ENCODE assay signal across 8 cellular contexts in the genomic region with DNA sequence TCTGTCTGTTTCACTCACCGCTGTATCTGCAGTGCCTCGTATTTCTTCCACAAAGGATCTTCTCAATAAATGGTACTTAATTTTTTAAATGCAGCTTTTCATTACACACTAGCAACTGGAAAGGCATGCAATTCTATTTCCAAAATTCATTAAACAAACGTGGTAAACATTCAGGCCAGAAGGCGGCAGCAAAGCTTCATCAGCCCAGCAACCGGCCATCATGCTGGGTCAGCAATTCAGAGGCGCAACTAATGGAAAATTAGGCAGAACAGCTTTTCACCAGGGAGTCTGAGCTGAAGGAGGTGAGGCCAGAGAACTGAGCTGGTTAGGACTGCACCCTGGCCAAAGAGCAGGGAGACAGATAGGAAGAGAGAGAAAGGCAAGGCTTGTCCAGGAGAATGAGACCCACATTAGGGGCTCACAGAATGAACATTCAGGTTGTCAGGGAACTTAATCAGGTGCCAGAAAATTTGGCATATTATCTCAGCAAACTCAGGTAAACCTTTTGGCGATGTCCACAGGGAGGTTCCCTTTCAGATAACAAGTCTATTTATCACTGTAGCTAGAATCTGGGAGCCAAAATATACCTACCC. TPM values are rescaled to one million over a fixed set of nuclear protein-coding genes. Genes with fewer than 3 reads are reported as not detected.
A peak's percentile ranks its signal among the peaks of the same experiment; 100 is the strongest.
DNase-seq lines count a peak whose midpoint lies in the region; ATAC-seq, FAIRE-seq and TF ChIP-seq lines count a peak whose summit lies in the region.

No MANE protein-coding gene starts in this region.

- TF ChIP-seq EP300 in transverse colon (IDR thresholded peaks at IDR 0.05; ENCODE audit: low read depth) = no peak

- TF ChIP-seq POLR2A in transverse colon (IDR thresholded peaks at IDR 0.05) = no peak

- no peaks in the 10 kb centered on the region for H3K4me1 Mint-ChIP-seq in Caco-2 (ENCODE audit: low read depth, unreplicated experiment)
- H3K4me1 Mint-ChIP-seq in MCF 10A (ENCODE audit: insufficient read depth, unreplicated experiment) = peaks cover 8% of the 10 kb centered on the region
- no peaks in the 10 kb centered on the region for H3K4me1 Mint-ChIP-seq in naive thymus-derived CD8-positive, alpha-beta T cell
- no peaks in the 10 kb centered on the region for H3K4me1 Mint-ChIP-seq in activated CD4-positive, alpha-beta memory T cell treated with anti-CD3 and anti-CD28 coated beads, Interleukin-2, amount 10 ng/mL, durations not matched to agents 7 days and 5 days

- H3K27me3 Mint-ChIP-seq in Caco-2 (ENCODE audit: insufficient read depth, unreplicated experiment) = no peaks in the 10 kb centered on the region
- no peaks in the 10 kb centered on the region for H3K27me3 Mint-ChIP-seq in MCF 10A (ENCODE audit: insufficient read depth, unreplicated experiment)
- H3K27me3 Mint-ChIP-seq in naive thymus-derived CD8-positive, alpha-beta T cell = no peaks in the 10 kb centered on the region
- H3K27me3 Mint-ChIP-seq in activated CD4-positive, alpha-beta memory T cell treated with anti-CD3 and anti-CD28 coated beads, Interleukin-2, amount 10 ng/mL, durations not matched to agents 7 days and 5 days = no peaks in the 10 kb centered on the region

- no peak overlapping the region for H3K4me3 Mint-ChIP-seq in Caco-2 (ENCODE audit: unreplicated experiment)
- no peak overlapping the region for H3K4me3 Mint-ChIP-seq in MCF 10A (ENCODE audit: unreplicated experiment)
- no peak overlapping the region for H3K4me3 Mint-ChIP-seq in naive thymus-derived CD8-positive, alpha-beta T cell
- H3K4me3 Mint-ChIP-seq in activated CD4-positive, alpha-beta memory T cell treated with anti-CD3 and anti-CD28 coated beads, Interleukin-2, amount 10 ng/mL, durations not matched to agents 7 days and 5 days = no peak overlapping the region

- intact Hi-C loops in Caco-2 (cut with micrococcal nuclease; ENCODE audit: unreplicated experiment) = loop anchor here (1.0 kb wide), 4 partner anchors 17 to 464 kb away; partner anchors contain the start of gene RNF180
- intact Hi-C loops in MCF 10A (cut with micrococcal nuclease) = loop anchor here (1.0 to 10.0 kb wide), 3 partner anchors 60 to 637 kb away; no protein-coding TSS in a partner anchor
- intact Hi-C loops in kidney (cut with DNase I) = loop anchor here (10.0 kb wide), 2 partner anchors 57 to 467 kb away; no protein-coding TSS in a partner anchor
- intact Hi-C loops in transverse colon (cut with DNase I; ENCODE audit: low total_unique reads) = loop anchor here (5.0 to 10.0 kb wide), 2 partner anchors 464 to 637 kb away; no protein-coding TSS in a partner anchor

- BruUV-seq in Caco-2 (replicated peaks; lab: Mats Ljungman, UMichigan) = no TSS peak
- no TSS peak for BruUV-seq in MCF 10A (replicated peaks; lab: Mats Ljungman, UMichigan)

- CTCF ChIA-PET in Caco-2 (lab: Charles Lee) = interaction anchor here (1.1 to 1.2 kb wide), 3 partner anchors 48 to 747 kb away, joined by 3 to 4 read pairs (median 4); no protein-coding TSS in a partner anchor
- CTCF ChIA-PET in MCF 10A (lab: Yijun Ruan, JAX) = interaction anchor here (0.6 to 8.9 kb wide), 52 partner anchors 9 to 747 kb away, joined by 3 to 157 read pairs (median 4); partner anchors contain the start of gene RNF180
- CTCF ChIA-PET in activated CD4-positive, alpha-beta memory T cell treated with anti-CD3 and anti-CD28 coated beads, Interleukin-2, amount 10 ng/mL, durations not matched to agents 7 days and 5 days (lab: Charles Lee) = no interaction called here

- peak; percentile 61 for ATAC-seq in GM19463 (IDR thresholded peaks at IDR 0.05; ENCODE audit: unreplicated experiment)
- no peak for ATAC-seq in naive thymus-derived CD8-positive, alpha-beta T cell

- H3K36me3 Mint-ChIP-seq in Caco-2 (ENCODE audit: insufficient read depth, unreplicated experiment) (no peaks in the 10 kb centered on the region), MCF 10A (ENCODE audit: insufficient read depth, unreplicated experiment) (no peaks in the 10 kb centered on the region)
- no peaks in the 10 kb centered on the region for H3K36me3 Mint-ChIP-seq in naive thymus-derived CD8-positive, alpha-beta T cell
- no peaks in the 10 kb centered on the region for H3K36me3 Mint-ChIP-seq in activated CD4-positive, alpha-beta memory T cell treated with anti-CD3 and anti-CD28 coated beads, Interleukin-2, amount 10 ng/mL, durations not matched to agents 7 days and 5 days (ENCODE audit: low read depth)

- H3K27ac Mint-ChIP-seq in Caco-2 (ENCODE audit: unreplicated experiment) (no peak overlapping the region), MCF 10A (ENCODE audit: low read depth, unreplicated experiment) (no peak overlapping the region)
- no peak overlapping the region for H3K27ac Mint-ChIP-seq in naive thymus-derived CD8-positive, alpha-beta T cell
- no peak overlapping the region for H3K27ac Mint-ChIP-seq in activated CD4-positive, alpha-beta memory T cell treated with anti-CD3 and anti-CD28 coated beads, Interleukin-2, amount 10 ng/mL, durations not matched to agents 7 days and 5 days

- DNase-seq in Caco-2 (peak; percentile 46 to 56), NCI-H1694 treated with DMSO at 0.1 percent for 48 hours (lab: John Stamatoyannopoulos, UW) (peak; percentile 14), MCF 10A (ENCODE audit: unreplicated experiment) (peak; percentile 60), kidney (peak; percentile 81), transverse colon (peak; percentile 20)
- DNase-seq in naive thymus-derived CD8-positive, alpha-beta T cell = no peak
- DNase-seq in activated CD4-positive, alpha-beta memory T cell treated with anti-CD3 and anti-CD28 coated beads, Interleukin-2, amount 10 ng/mL, durations not matched to agents 7 days and 5 days = no peak

- H3K27me3 ChIP-seq in Caco-2 (replicated peaks; ENCODE audit: control insufficient read depth, insufficient read depth, low read length) (no peaks in the 10 kb centered on the region), transverse colon (no peaks in the 10 kb centered on the region)

- no peaks in the 10 kb centered on the region for H3K36me3 ChIP-seq in Caco-2 (ENCODE audit: control insufficient read depth, insufficient read depth, low read length)
- no peaks in the 10 kb centered on the region for H3K36me3 ChIP-seq in kidney (ENCODE audit: control insufficient read depth in 1 of 2, insufficient read depth in 2 of 2, low read length in 2 of 2)
- no peaks in the 10 kb centered on the region for H3K36me3 ChIP-seq in transverse colon

- H3K9me3 Mint-ChIP-seq in Caco-2 (ENCODE audit: unreplicated experiment) (no peaks in the 10 kb centered on the region), MCF 10A (ENCODE audit: unreplicated experiment) (no peaks in the 10 kb centered on the region)
- peaks cover 0 to 8% (median 3%) of the 10 kb centered on the region in 9 donors for H3K9me3 Mint-ChIP-seq in naive thymus-derived CD8-positive, alpha-beta T cell
- peaks cover 6% of the 10 kb centered on the region for H3K9me3 Mint-ChIP-seq in activated CD4-positive, alpha-beta memory T cell treated with anti-CD3 and anti-CD28 coated beads, Interleukin-2, amount 10 ng/mL, durations not matched to agents 7 days and 5 days

- in situ Hi-C loops in transverse colon (cut with MboI; ENCODE audit: low pct_ligation_motif_present in 1 of 4, low pct_unique_long_range_greater_than_20kb in 1 of 4, low sequenced_read_pairs in 3 of 4) = loop anchor here in 1 of 4 donors (25.0 kb wide), 1 partner anchor 464 kb away; no protein-coding TSS in a partner anchor

- H3K27ac ChIP-seq in kidney (ENCODE audit: low read depth in 2 of 2, low read length in 2 of 2) (no peak overlapping the region), transverse colon (no peak overlapping the region)

- TF ChIP-seq CTCF in Caco-2 (IDR thresholded peaks at IDR 0.05; ENCODE audit: insufficient read depth in 1 of 2, low read depth in 1 of 2, low read length in 1 of 2, severe bottlenecking in 1 of 2, unreplicated experiment in 1 of 2) (peak; percentile 81 to 85), MCF 10A (IDR thresholded peaks at IDR 0.05; ENCODE audit: unreplicated experiment) (peak; percentile 88), kidney (IDR thresholded peaks at IDR 0.05; ENCODE audit: borderline replicate concordance, extremely low read depth, insufficient read depth) (peak; percentile 95), transverse colon (IDR thresholded peaks at IDR 0.05) (peak; percentile 43 to 60 (median 55))

- POLR2A ChIA-PET in Caco-2 (lab: Charles Lee) = no interaction called here
- POLR2A ChIA-PET in MCF 10A (lab: Yijun Ruan, JAX) = interaction anchor here (0.6 to 1.9 kb wide), 6 partner anchors 58 to 884 kb away, joined by 3 to 4 read pairs (median 3); no protein-coding TSS in a partner anchor
- POLR2A ChIA-PET in naive thymus-derived CD8-positive, alpha-beta T cell (lab: Charles Lee) = no interaction called here
- POLR2A ChIA-PET in activated CD4-positive, alpha-beta memory T cell treated with anti-CD3 and anti-CD28 coated beads, Interleukin-2, amount 10 ng/mL, durations not matched to agents 7 days and 5 days (lab: Charles Lee) = no interaction called here

- H3K4me1 ChIP-seq in Caco-2 (no peaks in the 10 kb centered on the region), kidney (ENCODE audit: control insufficient read depth in 1 of 2, insufficient read depth in 1 of 2, low read depth in 1 of 2, low read length in 2 of 2) (no peaks in the 10 kb centered on the region), transverse colon (peaks cover 0 to 12% (median 0%) of the 10 kb centered on the region in 4 donors)

- no peaks in the 10 kb centered on the region for H3K9me3 ChIP-seq in Caco-2
- no peaks in the 10 kb centered on the region for H3K9me3 ChIP-seq in kidney (ENCODE audit: control insufficient read depth in 1 of 2, low read length in 2 of 2)
- no peaks in the 10 kb centered on the region for H3K9me3 ChIP-seq in transverse colon

- FAIRE-seq in kidney (lab: Jason Lieb, UNC) = peak; percentile 54

- H3K4me3 ChIP-seq in Caco-2 (ENCODE audit: low read depth, low read length) (no peak overlapping the region), kidney (ENCODE audit: low read length in 2 of 2) (no peak overlapping the region), transverse colon (no peak overlapping the region)

- no peak overlapping the region for H3K9ac ChIP-seq in kidney (ENCODE audit: low read length in 2 of 2)

- WGBS in transverse colon (ENCODE audit: low coverage in 1 of 2), 2 donors = 15 to 16% methylated on average over 7 of the region's 7 CpGs

RNA-seq across cellular contexts. Expression of gene RNF180, which starts 17.7 kb away (rescaled TPM):
- total RNA-seq in Caco-2 (2022) = 0.23 and 0.61 TPM in 2 replicates
- 6.0 and 7.4 TPM in 2 replicates for total RNA-seq in MCF 10A (2022)
- 23.0 TPM for total RNA-seq in kidney
- 3.8 TPM for polyA plus RNA-seq in kidney (ENCODE audit: insufficient read depth, low read depth, low replicate concordance)
- total RNA-seq in transverse colon = 1 to 10 TPM; 1.9 to 8.0 (median 3.2) TPM
- not detected for total RNA-seq in naive thymus-derived CD8-positive, alpha-beta T cell
- polyA plus RNA-seq in naive thymus-derived CD8-positive, alpha-beta T cell = not detected
- total RNA-seq in activated CD4-positive, alpha-beta memory T cell treated with anti-CD3 and anti-CD28 coated beads, Interleukin-2, amount 10 ng/mL, durations not matched to agents 7 days and 5 days = not detected

Comparison
In these comparisons a context has a peak if more than half of its experiments do, and no peak if none do; other contexts are left out.
1. DNase-seq: peak in Caco-2 (2 of 2), NCI-H1694 treated with DMSO at 0.1 percent for 48 hours (single experiment), MCF 10A (single experiment), kidney (single experiment) and transverse colon (single experiment); none in naive thymus-derived CD8-positive, alpha-beta T cell (0 of 10) and activated CD4-positive, alpha-beta memory T cell treated with anti-CD3 and anti-CD28 coated beads, Interleukin-2, amount 10 ng/mL, durations not matched to agents 7 days and 5 days (single experiment).
2. Peak in every context shown above with its lines, with median percentiles within 50 percentile points of each other: CTCF ChIP-seq.